8 cellular contexts compared by ENCODE assay signal in genomic region chrX:155070975-155071693, GRCh38. TPM values are rescaled to one million over a fixed set of nuclear protein-coding genes. Genes with fewer than 3 reads are reported as not detected.
A peak's percentile ranks its signal among the peaks of the same experiment; 100 is the strongest.
DNase-seq lines count a peak whose midpoint lies in the region; ATAC-seq and TF ChIP-seq lines count a peak whose summit lies in the region.

Gene BRCC3 (plus strand): TSS chrX:155071508. CDS start chrX:155071528, 20 bp downstream.
A gene with protein sequence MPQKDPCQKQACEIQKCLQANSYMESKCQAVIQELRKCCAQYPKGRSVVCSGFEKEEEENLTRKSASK (minus strand): TSS chrX:155071136. CDS start chrX:155064023, 7,113 bp downstream.
A gene with protein sequence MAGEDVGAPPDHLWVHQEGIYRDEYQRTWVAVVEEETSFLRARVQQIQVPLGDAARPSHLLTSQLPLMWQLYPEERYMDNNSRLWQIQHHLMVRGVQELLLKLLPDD (minus strand): TSS chrX:155071136. CDS start chrX:155066010, 5,126 bp downstream.

- peaks cover 81% of the 10 kb centered on the region for H3K79me2 ChIP-seq in DOHH2 (ENCODE audit: control insufficient read depth, low read length)
- peaks cover 70% of the 10 kb centered on the region for H3K79me2 ChIP-seq in GM23248 (ENCODE audit: insufficient read depth)

- TF ChIP-seq CTCF in DOHH2 (IDR thresholded peaks at IDR 0.05; ENCODE audit: low read depth, low read length, poor library complexity, severe bottlenecking) (no peak), RWPE2 (IDR thresholded peaks at IDR 0.05; ENCODE audit: poor library complexity, severe bottlenecking) (no peak), fibroblast of the aortic adventitia (IDR thresholded peaks at IDR 0.05; ENCODE audit: insufficient read depth, low read length) (no peak), nephron (IDR thresholded peaks at IDR 0.05; ENCODE audit: unreplicated experiment in 3 of 3) (no peak)

- peaks cover 47% of the 10 kb centered on the region for H3K36me3 ChIP-seq in DOHH2 (ENCODE audit: control insufficient read depth, low read length)
- no peaks in the 10 kb centered on the region for H3K36me3 ChIP-seq in GM23248 (ENCODE audit: low read depth)
- H3K36me3 ChIP-seq in RWPE2 (ENCODE audit: low read depth): peaks cover 18% of the 10 kb centered on the region

- peak within 1 kb of the TSS; percentile 93 for H2AFZ ChIP-seq in GM23248

- H3K4me2 ChIP-seq in DOHH2 (ENCODE audit: low read length) (peak within 1 kb of the TSS; percentile 80), GM23248 (ENCODE audit: unreplicated experiment) (peak within 1 kb of the TSS; percentile 91)

- 0 to 2% methylated on average over 22 to 24 of the region's 81 CpGs for WGBS in GM23248 (ENCODE audit: low coverage in 1 of 2, low lambda C conversion rate in 2 of 2, missing lambda C conversion rate in 2 of 2), 2 experiments

- DNase-seq in GM23248 (peak; percentile 84), Kasumi-1 (lab: John Stamatoyannopoulos, UW) (peak; percentile 54 to 55), RWPE2 (ENCODE audit: low spot score) (peak; percentile 70), fibroblast of the aortic adventitia (ENCODE audit: low read depth) (peak; percentile 73)
- peak; percentile 74 for DNase-seq in activated T-helper 2 cell treated with anti-CD3 and anti-CD28 coated beads, Interferon-gamma antibody, Interleukin-2, Interleukin-4, amounts not matched to agents 10 μg/mL and 5 μg/mL and 100 μg/mL, durations not matched to agents 14 hours and 24 hours and 36 hours (ENCODE audit: low spot score)

- no peaks in the 10 kb centered on the region for H3K27me3 Mint-ChIP-seq in activated T-helper 2 cell treated with anti-CD3 and anti-CD28 coated beads, Interferon-gamma antibody, Interleukin-2, Interleukin-4, amounts not matched to agents 10 μg/mL and 5 μg/mL and 100 μg/mL, durations not matched to agents 14 hours and 24 hours and 36 hours (ENCODE audit: low read depth)
- H3K27me3 Mint-ChIP-seq in nephron (ENCODE audit: low read depth): no peaks in the 10 kb centered on the region
- H3K27me3 Mint-ChIP-seq in stimulated activated naive CD8-positive, alpha-beta T cell treated with anti-CD3 and anti-CD28 coated beads, Interleukin-15, Interleukin-2, amounts not matched to agents 100 ng/mL and 50 ng/mL, for 24 hours: no peaks in the 10 kb centered on the region

- peaks cover 37% of the 10 kb centered on the region for H3K4me1 ChIP-seq in DOHH2 (ENCODE audit: control insufficient read depth, low read length)
- peaks cover 34% of the 10 kb centered on the region for H3K4me1 ChIP-seq in GM23248 (ENCODE audit: insufficient read depth)
- H3K4me1 ChIP-seq in RWPE2 (ENCODE audit: insufficient read depth, poor library complexity, severe bottlenecking): peaks cover 18% of the 10 kb centered on the region

- ATAC-seq in RWPE2 (ENCODE audit: low read depth): peak; percentile 85

- H3K36me3 Mint-ChIP-seq in activated T-helper 2 cell treated with anti-CD3 and anti-CD28 coated beads, Interferon-gamma antibody, Interleukin-2, Interleukin-4, amounts not matched to agents 10 μg/mL and 5 μg/mL and 100 μg/mL, durations not matched to agents 14 hours and 24 hours and 36 hours (ENCODE audit: low read depth): peaks cover 37% of the 10 kb centered on the region
- peaks cover 24% of the 10 kb centered on the region for H3K36me3 Mint-ChIP-seq in nephron (ENCODE audit: low read depth)
- peaks cover 37% of the 10 kb centered on the region for H3K36me3 Mint-ChIP-seq in stimulated activated naive CD8-positive, alpha-beta T cell treated with anti-CD3 and anti-CD28 coated beads, Interleukin-15, Interleukin-2, amounts not matched to agents 100 ng/mL and 50 ng/mL, for 24 hours (ENCODE audit: low read depth)

- H3K9me3 Mint-ChIP-seq in activated T-helper 2 cell treated with anti-CD3 and anti-CD28 coated beads, Interferon-gamma antibody, Interleukin-2, Interleukin-4, amounts not matched to agents 10 μg/mL and 5 μg/mL and 100 μg/mL, durations not matched to agents 14 hours and 24 hours and 36 hours: no peaks in the 10 kb centered on the region
- peaks cover 7% of the 10 kb centered on the region for H3K9me3 Mint-ChIP-seq in nephron
- no peaks in the 10 kb centered on the region for H3K9me3 Mint-ChIP-seq in stimulated activated naive CD8-positive, alpha-beta T cell treated with anti-CD3 and anti-CD28 coated beads, Interleukin-15, Interleukin-2, amounts not matched to agents 100 ng/mL and 50 ng/mL, for 24 hours

- intact Hi-C loops in activated T-helper 2 cell treated with anti-CD3 and anti-CD28 coated beads, Interferon-gamma antibody, Interleukin-2, Interleukin-4, amounts not matched to agents 10 μg/mL and 5 μg/mL and 100 μg/mL, durations not matched to agents 14 hours and 24 hours and 36 hours (cut with micrococcal nuclease): loop anchor here (1.0 to 5.0 kb wide), 2 partner anchors 45 to 89 kb away; partner anchors contain the start of gene FUNDC2

- peaks cover 44% of the 10 kb centered on the region for H3K4me1 Mint-ChIP-seq in activated T-helper 2 cell treated with anti-CD3 and anti-CD28 coated beads, Interferon-gamma antibody, Interleukin-2, Interleukin-4, amounts not matched to agents 10 μg/mL and 5 μg/mL and 100 μg/mL, durations not matched to agents 14 hours and 24 hours and 36 hours (ENCODE audit: low read depth)
- peaks cover 22% of the 10 kb centered on the region for H3K4me1 Mint-ChIP-seq in nephron
- peaks cover 65% of the 10 kb centered on the region for H3K4me1 Mint-ChIP-seq in stimulated activated naive CD8-positive, alpha-beta T cell treated with anti-CD3 and anti-CD28 coated beads, Interleukin-15, Interleukin-2, amounts not matched to agents 100 ng/mL and 50 ng/mL, for 24 hours (ENCODE audit: low read depth)

- peak within 1 kb of the TSS; percentile 95 for H3K27ac Mint-ChIP-seq in activated T-helper 2 cell treated with anti-CD3 and anti-CD28 coated beads, Interferon-gamma antibody, Interleukin-2, Interleukin-4, amounts not matched to agents 10 μg/mL and 5 μg/mL and 100 μg/mL, durations not matched to agents 14 hours and 24 hours and 36 hours
- peak within 1 kb of the TSS; percentile 58 to 93 (median 91) for H3K27ac Mint-ChIP-seq in nephron
- peak within 1 kb of the TSS; percentile 90 for H3K27ac Mint-ChIP-seq in stimulated activated naive CD8-positive, alpha-beta T cell treated with anti-CD3 and anti-CD28 coated beads, Interleukin-15, Interleukin-2, amounts not matched to agents 100 ng/mL and 50 ng/mL, for 24 hours

- H3F3A ChIP-seq in DOHH2 (ENCODE audit: control insufficient read depth, insufficient read depth): no peaks in the 10 kb centered on the region
- H3F3A ChIP-seq in GM23248 (ENCODE audit: insufficient read depth): peaks cover 23% of the 10 kb centered on the region; the same call in 1 of the 2 replicates

- H3K9ac ChIP-seq in GM23248: peak within 1 kb of the TSS; percentile 97

- H3K4me3 ChIP-seq in DOHH2 (ENCODE audit: low read length): peak within 1 kb of the TSS; percentile 94
- H3K4me3 ChIP-seq in GM23248: peak within 1 kb of the TSS; percentile 92
- H3K4me3 ChIP-seq in RWPE2 (ENCODE audit: severe bottlenecking): peak within 1 kb of the TSS; percentile 63
- H3K4me3 ChIP-seq in fibroblast of the aortic adventitia (ENCODE audit: low read depth, low read length): peak within 1 kb of the TSS; percentile 79

- peak within 1 kb of the TSS; percentile 94 for H3K4me3 Mint-ChIP-seq in activated T-helper 2 cell treated with anti-CD3 and anti-CD28 coated beads, Interferon-gamma antibody, Interleukin-2, Interleukin-4, amounts not matched to agents 10 μg/mL and 5 μg/mL and 100 μg/mL, durations not matched to agents 14 hours and 24 hours and 36 hours (ENCODE audit: low read depth)
- H3K4me3 Mint-ChIP-seq in nephron: peak within 1 kb of the TSS; percentile 94 to 95 (median 94)
- peak within 1 kb of the TSS; percentile 92 for H3K4me3 Mint-ChIP-seq in stimulated activated naive CD8-positive, alpha-beta T cell treated with anti-CD3 and anti-CD28 coated beads, Interleukin-15, Interleukin-2, amounts not matched to agents 100 ng/mL and 50 ng/mL, for 24 hours

- no peaks in the 10 kb centered on the region for H3K27me3 ChIP-seq in DOHH2 (ENCODE audit: control insufficient read depth, low read length)
- H3K27me3 ChIP-seq in GM23248 (replicated peaks; ENCODE audit: insufficient read depth): no peaks in the 10 kb centered on the region
- H3K27me3 ChIP-seq in RWPE2 (ENCODE audit: insufficient read depth, poor library complexity, severe bottlenecking): no peaks in the 10 kb centered on the region

- H3K9me3 ChIP-seq in DOHH2 (ENCODE audit: control insufficient read depth, insufficient read depth, low read length): no peaks in the 10 kb centered on the region
- H3K9me3 ChIP-seq in GM23248 (ENCODE audit: low read depth): no peaks in the 10 kb centered on the region
- H3K9me3 ChIP-seq in RWPE2 (ENCODE audit: severe bottlenecking): no peaks in the 10 kb centered on the region

- H3K27ac ChIP-seq in DOHH2 (ENCODE audit: low read depth, low read length) (peak within 1 kb of the TSS; percentile 71), GM23248 (peak within 1 kb of the TSS; percentile 96), RWPE2 (ENCODE audit: poor library complexity, severe bottlenecking) (peak within 1 kb of the TSS; percentile 63)

- in situ Hi-C loops in GM23248 (cut with MboI): no loop called here

- no peaks in the 10 kb centered on the region for H3K9me2 ChIP-seq in DOHH2 (replicated peaks; ENCODE audit: control insufficient read depth, low read length)
- H3K9me2 ChIP-seq in GM23248 (ENCODE audit: insufficient read depth): no peaks in the 10 kb centered on the region

- no peaks in the 10 kb centered on the region for H4K20me1 ChIP-seq in DOHH2 (ENCODE audit: control insufficient read depth, insufficient read depth, low read depth, low read length)
- no peaks in the 10 kb centered on the region for H4K20me1 ChIP-seq in GM23248 (ENCODE audit: insufficient read depth)

RNA-seq across cellular contexts. Expression of gene BRCC3, which starts in this region (rescaled TPM):
- 8.1 and 10.4 TPM in 2 replicates for total RNA-seq in GM23248 (2014; rRNA removed; shearing (Covaris generic))
- polyA plus RNA-seq in GM23248 (2016; fragmentation: Nextera tagmentation; extraction: Ambion mirVana): 27.1 and 27.7 TPM in 2 replicates
- 29.3 and 34.9 TPM in 2 replicates for total RNA-seq in activated T-helper 2 cell treated with anti-CD3 and anti-CD28 coated beads, Interferon-gamma antibody, Interleukin-2, Interleukin-4, amounts not matched to agents 10 μg/mL and 5 μg/mL and 100 μg/mL, durations not matched to agents 14 hours and 24 hours and 36 hours
- total RNA-seq in fibroblast of the aortic adventitia (ENCODE audit: low replicate concordance): 8.5 and 17.4 TPM in 2 replicates

RNA-seq across cellular contexts. Expression of the second gene that starts in this region (rescaled TPM):
- 11.8 and 19.7 TPM in 2 replicates for total RNA-seq in GM23248 (2014; rRNA removed; shearing (Covaris generic))
- 20.1 and 20.2 TPM in 2 replicates for polyA plus RNA-seq in GM23248 (2016; fragmentation: Nextera tagmentation; extraction: Ambion mirVana)
- 1.9 and 4.3 TPM in 2 replicates for total RNA-seq in activated T-helper 2 cell treated with anti-CD3 and anti-CD28 coated beads, Interferon-gamma antibody, Interleukin-2, Interleukin-4, amounts not matched to agents 10 μg/mL and 5 μg/mL and 100 μg/mL, durations not matched to agents 14 hours and 24 hours and 36 hours
- total RNA-seq in fibroblast of the aortic adventitia (ENCODE audit: low replicate concordance): 15.0 and 15.3 TPM in 2 replicates

RNA-seq across cellular contexts. Expression of the third gene that starts in this region (rescaled TPM):
- 1.8 and 6.3 TPM in 2 replicates for total RNA-seq in GM23248 (2014; rRNA removed; shearing (Covaris generic))
- polyA plus RNA-seq in GM23248 (2016; fragmentation: Nextera tagmentation; extraction: Ambion mirVana): 23.5 and 25.8 TPM in 2 replicates
- total RNA-seq in activated T-helper 2 cell treated with anti-CD3 and anti-CD28 coated beads, Interferon-gamma antibody, Interleukin-2, Interleukin-4, amounts not matched to agents 10 μg/mL and 5 μg/mL and 100 μg/mL, durations not matched to agents 14 hours and 24 hours and 36 hours: 12.3 and 19.0 TPM in 2 replicates
- 1.6 TPM in 2 replicates for total RNA-seq in fibroblast of the aortic adventitia (ENCODE audit: low replicate concordance)

Comparison
In these comparisons a context has a peak if more than half of its experiments do, and no peak if none do; other contexts are left out.
1. Peak in every context shown above with its lines: DNase-seq, ATAC-seq, H3K4me3 ChIP-seq and H3K27ac ChIP-seq.